In genomic region chr11:126378763-126379162, GRCh38 we compare ENCODE assay signal across 1 cellular context.
TF ChIP-seq lines count a peak whose summit lies in the region.

No MANE protein-coding gene starts in this region.

TF ChIP-seq in endothelial cell of umbilical vein, 7 proteins besides CTCF, POLR2A, EP300 and RAD21 (continued from another document):
- TF ChIP-seq FOS (IDR thresholded peaks at IDR 0.05; ENCODE audit: borderline replicate concordance, insufficient read depth, low read length) (no peak), MYC (IDR thresholded peaks at IDR 0.05; ENCODE audit: low read depth, low read length) (no peak)
